22 cellular contexts compared by ENCODE assay signal in genomic region chr7:73730485-73730884, GRCh38. TPM values are rescaled to one million over a fixed set of nuclear protein-coding genes. Genes with fewer than 3 reads are reported as not detected.
"Had no signal": no experiment of that assay in that cellular context is flagged by ENCODE, and none has a peak within 500 bp of the region (broad histone marks: within the 10 kb centered on the region; RNA-seq: fewer than 3 reads in every experiment).

No MANE protein-coding gene starts in this region.

- H3K4me3 ChIP-seq: SK-N-MC had no signal

- DNase-seq: activated CD4-positive, alpha-beta memory T cell treated with anti-CD3 and anti-CD28 coated beads, Interleukin-2, amount 10 ng/mL, durations not matched to agents 7 days and 5 days; activated CD4-positive, alpha-beta T cell treated with anti-CD3 and anti-CD28 coated beads, Interleukin-2, amount 10 ng/mL, durations not matched to agents 7 days and 5 days; activated CD4-positive, CD25-positive, alpha-beta regulatory T cell; activated gamma-delta T cell; activated naive CD4-positive, alpha-beta T cell treated with anti-CD3 and anti-CD28 coated beads for 36 hours; activated T-cell treated with anti-CD3 and anti-CD28 coated beads for 4 hours; activated T-cell treated with anti-CD3 and anti-CD28 coated beads, Interleukin-2, amount 50 U/mL, for 48 hours; amygdala; MM.1S; NCI-H2029 treated with DMSO at 0.1 percent for 48 hours; NCI-H524; SIG-M5; T-cell; T-helper 2 cell; T1000 had no signal

- H3K4me3 Mint-ChIP-seq: activated CD4-positive, alpha-beta memory T cell treated with anti-CD3 and anti-CD28 coated beads, Interleukin-2, amount 10 ng/mL, durations not matched to agents 7 days and 5 days; activated CD4-positive, alpha-beta T cell treated with anti-CD3 and anti-CD28 coated beads, Interleukin-2, amount 10 ng/mL, durations not matched to agents 7 days and 5 days; activated naive CD4-positive, alpha-beta T cell treated with anti-CD3 and anti-CD28 coated beads for 36 hours; activated naive CD8-positive, alpha-beta T cell; activated T-helper 17 cell treated with anti-CD3 and anti-CD28 coated beads, Interleukin-2, amount 50 U/mL, for 72 hours; central memory CD8-positive, alpha-beta T cell; T-cell had no signal

- H3K27ac Mint-ChIP-seq: activated CD4-positive, alpha-beta memory T cell treated with anti-CD3 and anti-CD28 coated beads, Interleukin-2, amount 10 ng/mL, durations not matched to agents 7 days and 5 days; activated CD4-positive, alpha-beta T cell treated with anti-CD3 and anti-CD28 coated beads, Interleukin-2, amount 10 ng/mL, durations not matched to agents 7 days and 5 days; activated naive CD4-positive, alpha-beta T cell treated with anti-CD3 and anti-CD28 coated beads for 36 hours; activated naive CD8-positive, alpha-beta T cell; activated T-helper 17 cell treated with anti-CD3 and anti-CD28 coated beads, Interleukin-2, amount 50 U/mL, for 72 hours; T-cell had no signal

- H3K9me3 Mint-ChIP-seq: activated CD4-positive, alpha-beta memory T cell treated with anti-CD3 and anti-CD28 coated beads, Interleukin-2, amount 10 ng/mL, durations not matched to agents 7 days and 5 days; activated CD4-positive, alpha-beta T cell treated with anti-CD3 and anti-CD28 coated beads, Interleukin-2, amount 10 ng/mL, durations not matched to agents 7 days and 5 days; activated naive CD4-positive, alpha-beta T cell treated with anti-CD3 and anti-CD28 coated beads for 36 hours; activated T-helper 17 cell treated with anti-CD3 and anti-CD28 coated beads, Interleukin-2, amount 50 U/mL, for 72 hours; brain; central memory CD8-positive, alpha-beta T cell; T-cell had no signal

- H3K4me1 Mint-ChIP-seq: brain had no signal

- ATAC-seq: activated T-helper 17 cell treated with anti-CD3 and anti-CD28 coated beads, Interleukin-2, amount 50 U/mL, for 72 hours; T-cell had no signal

- H3K36me3 Mint-ChIP-seq: activated naive CD8-positive, alpha-beta T cell; brain; T-cell had no signal

- H3K27ac ChIP-seq: SK-N-MC had no signal

RNA-seq across cellular contexts. Expression of gene CLDN3, which starts 39.6 kb away (rescaled TPM):
- total RNA-seq: activated CD4-positive, alpha-beta memory T cell treated with anti-CD3 and anti-CD28 coated beads, Interleukin-2, amount 10 ng/mL, durations not matched to agents 7 days and 5 days; activated CD4-positive, alpha-beta T cell treated with anti-CD3 and anti-CD28 coated beads, Interleukin-2, amount 10 ng/mL, durations not matched to agents 7 days and 5 days; activated CD8-positive, alpha-beta memory T cell treated with anti-CD3 and anti-CD28 coated beads for 36 hours; activated naive CD4-positive, alpha-beta T cell treated with anti-CD3 and anti-CD28 coated beads for 36 hours; activated T-helper 17 cell treated with anti-CD3 and anti-CD28 coated beads, Interleukin-2, amount 50 U/mL, for 72 hours; RPMI7951 had no signal
